Comparison of ENCODE assay signal across 12 cellular contexts in genomic region chr1:221315330-221315729, GRCh38.
DNase-seq lines count a peak whose midpoint lies in the region; ATAC-seq and TF ChIP-seq lines count a peak whose summit lies in the region.
"Had no signal": no experiment of that assay in that cellular context is flagged by ENCODE, and none has a peak within 500 bp of the region (broad histone marks: within the 10 kb centered on the region; RNA-seq: fewer than 3 reads in every experiment).

No MANE protein-coding gene starts in this region.

- no peak overlapping the region for H3K27ac ChIP-seq in right atrium auricular region
- H3K27ac ChIP-seq in subcutaneous abdominal adipose tissue (ENCODE audit: low read depth, low read length), result peak overlapping the region; percentile 60

- no peaks in the 10 kb centered on the region for H3K27me3 ChIP-seq in right atrium auricular region
- no peaks in the 10 kb centered on the region for H3K27me3 ChIP-seq in subcutaneous abdominal adipose tissue (ENCODE audit: control insufficient read depth in 5 of 5, insufficient read depth in 4 of 5, low read length in 5 of 5)

- H3K9me3 ChIP-seq in right atrium auricular region (no peaks in the 10 kb centered on the region), subcutaneous abdominal adipose tissue (ENCODE audit: control insufficient read depth in 5 of 5, low read length in 5 of 5) (no peaks in the 10 kb centered on the region)

- H3K4me3 ChIP-seq in right atrium auricular region (no peak overlapping the region), subcutaneous abdominal adipose tissue (ENCODE audit: low read depth in 1 of 5, low read length in 5 of 5) (no peak overlapping the region)
- H3K4me3 ChIP-seq: lung had no signal

- no peak overlapping the region for H3K9ac ChIP-seq in subcutaneous abdominal adipose tissue (ENCODE audit: low read length in 5 of 5)

- DNase-seq in Right ventricle myocardium inferior (ENCODE audit: missing footprints), result no peak
- no peak for DNase-seq in right atrium auricular region (ENCODE audit: low spot score)
- DNase-seq in amniotic stem cell (lab: John Stamatoyannopoulos, UW), result peak; percentile 57
- no peak for DNase-seq in left cardiac atrium
- no peak for DNase-seq in SKM-1 (lab: John Stamatoyannopoulos, UW; ENCODE audit: unreplicated experiment)
- DNase-seq: ACHN, NCI-H1417, NCI-H774 had no signal

- H3K36me3 ChIP-seq in right atrium auricular region (no peaks in the 10 kb centered on the region), subcutaneous abdominal adipose tissue (ENCODE audit: control insufficient read depth in 5 of 5, insufficient read depth in 5 of 5, low read length in 5 of 5) (no peaks in the 10 kb centered on the region)

- TF ChIP-seq CTCF in right atrium auricular region (IDR thresholded peaks at IDR 0.05), result no peak

- intact Hi-C loops in Right ventricle myocardium inferior (cut with DNase I) (no loop called here), left cardiac atrium (cut with DNase I) (no loop called here)

- H3K4me1 ChIP-seq in right atrium auricular region (no peaks in the 10 kb centered on the region), subcutaneous abdominal adipose tissue (ENCODE audit: control insufficient read depth in 5 of 5, insufficient read depth in 5 of 5, low read length in 5 of 5) (peaks cover 0 to 24% (median 8%) of the 10 kb centered on the region in 5 donors)

- ATAC-seq in Right ventricle myocardium inferior (peak; percentile 86), left cardiac atrium (peak; percentile 68 to 94), GM21786 (IDR thresholded peaks at IDR 0.05; ENCODE audit: unreplicated experiment) (no peak), HG03108 (IDR thresholded peaks at IDR 0.05; ENCODE audit: unreplicated experiment) (no peak)

Comparison
In these comparisons a context has a peak if more than half of its experiments do, and no peak if none do; other contexts are left out.
1. ATAC-seq: peak in Right ventricle myocardium inferior (single experiment) and left cardiac atrium (2 of 2); none in GM21786 (single experiment) and HG03108 (single experiment).